In genomic region chr5:168879929-168880328, GRCh38 we compare ENCODE assay signal across 10 cellular contexts.
DNase-seq lines count a peak whose midpoint lies in the region; ATAC-seq, FAIRE-seq and TF ChIP-seq lines count a peak whose summit lies in the region.
"Had no signal": no experiment of that assay in that cellular context is flagged by ENCODE, and none has a peak within 500 bp of the region (broad histone marks: within the 10 kb centered on the region; RNA-seq: fewer than 3 reads in every experiment).

No MANE protein-coding gene starts in this region.

- H3K27ac Mint-ChIP-seq in mesothelial cell of epicardium = peak overlapping the region; percentile 14
- H3K27ac Mint-ChIP-seq in activated naive CD8-positive, alpha-beta T cell treated with anti-CD3 and anti-CD28 coated beads, Interleukin-2, amount 50 U/mL, for 24 hours = no peak overlapping the region
- H3K27ac Mint-ChIP-seq: activated CD4-positive, alpha-beta memory T cell treated with anti-CD3 and anti-CD28 coated beads for 36 hours had no signal

- TF ChIP-seq CTCF in HEK293 (tag by site-specific recombination; IDR thresholded peaks at IDR 0.05) (no peak), mesothelial cell of epicardium (IDR thresholded peaks at IDR 0.05; ENCODE audit: unreplicated experiment) (no peak)

- peaks cover 12% of the 10 kb centered on the region for H3K27me3 Mint-ChIP-seq in mesothelial cell of epicardium (ENCODE audit: low read depth)
- peaks cover 24% of the 10 kb centered on the region for H3K27me3 Mint-ChIP-seq in activated naive CD8-positive, alpha-beta T cell treated with anti-CD3 and anti-CD28 coated beads, Interleukin-2, amount 50 U/mL, for 24 hours

- POLR2A ChIA-PET in HEK293 (lab: Yijun Ruan, JAX) = interaction anchor here (0.6 kb wide), 1 partner anchor 1085 kb away, joined by 3 read pairs; no protein-coding TSS in a partner anchor

- no peaks in the 10 kb centered on the region for H3K36me3 Mint-ChIP-seq in mesothelial cell of epicardium
- H3K36me3 Mint-ChIP-seq in activated naive CD8-positive, alpha-beta T cell treated with anti-CD3 and anti-CD28 coated beads, Interleukin-2, amount 50 U/mL, for 24 hours (ENCODE audit: low read depth) = no peaks in the 10 kb centered on the region
- H3K36me3 Mint-ChIP-seq: activated CD4-positive, alpha-beta memory T cell treated with anti-CD3 and anti-CD28 coated beads for 36 hours had no signal

- H3K4me1 ChIP-seq in HEK293 (ENCODE audit: control insufficient read depth, insufficient read depth, low read length) = peaks cover 21% of the 10 kb centered on the region

- CTCF ChIA-PET in HEK293 (lab: Yijun Ruan, JAX) = interaction anchor here (1.0 to 1.3 kb wide), 2 partner anchors 132 to 200 kb away, joined by 4 to 5 read pairs; no protein-coding TSS in a partner anchor

- H3K4me3 Mint-ChIP-seq in mesothelial cell of epicardium = no peak overlapping the region
- no peak overlapping the region for H3K4me3 Mint-ChIP-seq in activated naive CD8-positive, alpha-beta T cell treated with anti-CD3 and anti-CD28 coated beads, Interleukin-2, amount 50 U/mL, for 24 hours
- H3K4me3 Mint-ChIP-seq: activated CD4-positive, alpha-beta memory T cell treated with anti-CD3 and anti-CD28 coated beads for 36 hours had no signal

- H3K9me3 ChIP-seq in HEK293 (ENCODE audit: control insufficient read depth, insufficient read depth, low read depth, low read length) = no peaks in the 10 kb centered on the region

- ATAC-seq in GM18508 (IDR thresholded peaks at IDR 0.05; ENCODE audit: insufficient read depth, unreplicated experiment) = peak; percentile 87
- no peak for ATAC-seq in activated naive CD8-positive, alpha-beta T cell treated with anti-CD3 and anti-CD28 coated beads, Interleukin-2, amount 50 U/mL, for 24 hours

- H3K9me3 Mint-ChIP-seq in mesothelial cell of epicardium = no peaks in the 10 kb centered on the region
- no peaks in the 10 kb centered on the region for H3K9me3 Mint-ChIP-seq in activated naive CD8-positive, alpha-beta T cell treated with anti-CD3 and anti-CD28 coated beads, Interleukin-2, amount 50 U/mL, for 24 hours
- H3K9me3 Mint-ChIP-seq: activated CD4-positive, alpha-beta memory T cell treated with anti-CD3 and anti-CD28 coated beads for 36 hours had no signal

- H3K36me3 ChIP-seq in HEK293 (ENCODE audit: control insufficient read depth in 2 of 2, insufficient read depth in 1 of 2, low read length in 2 of 2) = no peaks in the 10 kb centered on the region

- no peak overlapping the region for H3K4me3 ChIP-seq in HEK293 (ENCODE audit: low read depth, low read length)

- no peak for FAIRE-seq in urothelium cell line (lab: Jason Lieb, UNC)

- H3K27ac ChIP-seq in HEK293 (ENCODE audit: extremely low read depth, low read depth, low read length) = peak overlapping the region; percentile 53; the same call in 1 of the 2 replicates
- H3K27ac ChIP-seq: HL-60 had no signal

- DNase-seq in NCI-H69 (lab: John Stamatoyannopoulos, UW) (peak; percentile 61), mesothelial cell of epicardium (ENCODE audit: low spot score in 2 of 2, unreplicated experiment in 2 of 2) (no peak), 8988T (no peak), OCI-M2 (lab: John Stamatoyannopoulos, UW; ENCODE audit: unreplicated experiment) (no peak), urothelium cell line (ENCODE audit: low spot score) (no peak)
- no peak for DNase-seq in activated naive CD8-positive, alpha-beta T cell treated with anti-CD3 and anti-CD28 coated beads, Interleukin-2, amount 50 U/mL, for 24 hours
- DNase-seq: activated CD4-positive, alpha-beta memory T cell treated with anti-CD3 and anti-CD28 coated beads for 36 hours had no signal

- peaks cover 57% of the 10 kb centered on the region for H3K4me1 Mint-ChIP-seq in mesothelial cell of epicardium
- H3K4me1 Mint-ChIP-seq in activated naive CD8-positive, alpha-beta T cell treated with anti-CD3 and anti-CD28 coated beads, Interleukin-2, amount 50 U/mL, for 24 hours = no peaks in the 10 kb centered on the region

TF ChIP-seq in HEK293, 187 proteins besides CTCF, POLR2A, EP300 and RAD21:
- no peak for TF ChIP-seq ZNF514 (tag by site-specific recombination; IDR thresholded peaks at IDR 0.05)
- peak; percentile 87 for TF ChIP-seq GLIS1 (tag by site-specific recombination; IDR thresholded peaks at IDR 0.05)
- TF ChIP-seq SP7 (tag by site-specific recombination; IDR thresholded peaks at IDR 0.05) = no peak
- TF ChIP-seq EGR2 (tag by site-specific recombination; IDR thresholded peaks at IDR 0.05; ENCODE audit: low read depth) = no peak
- TF ChIP-seq ZNF24 (tag by site-specific recombination; IDR thresholded peaks at IDR 0.05) = 0 out of 2 replicates have a peak, but pooled peaks have one; percentile 34
- no peak for TF ChIP-seq ZNF18 (tag by site-specific recombination; IDR thresholded peaks at IDR 0.05)
- TF ChIP-seq ZNF214 (tag by site-specific recombination; IDR thresholded peaks at IDR 0.05; ENCODE audit: borderline replicate concordance) = no peak
- 0 out of 2 replicates have a peak, but pooled peaks have one; percentile 10 for TF ChIP-seq ZNF146 (tag by site-specific recombination; IDR thresholded peaks at IDR 0.05)
- TF ChIP-seq ZBTB8A (tag by site-specific recombination; IDR thresholded peaks at IDR 0.05) = 0 out of 2 replicates have a peak, but pooled peaks have one; percentile 21
- TF ChIP-seq, protein P1, sequence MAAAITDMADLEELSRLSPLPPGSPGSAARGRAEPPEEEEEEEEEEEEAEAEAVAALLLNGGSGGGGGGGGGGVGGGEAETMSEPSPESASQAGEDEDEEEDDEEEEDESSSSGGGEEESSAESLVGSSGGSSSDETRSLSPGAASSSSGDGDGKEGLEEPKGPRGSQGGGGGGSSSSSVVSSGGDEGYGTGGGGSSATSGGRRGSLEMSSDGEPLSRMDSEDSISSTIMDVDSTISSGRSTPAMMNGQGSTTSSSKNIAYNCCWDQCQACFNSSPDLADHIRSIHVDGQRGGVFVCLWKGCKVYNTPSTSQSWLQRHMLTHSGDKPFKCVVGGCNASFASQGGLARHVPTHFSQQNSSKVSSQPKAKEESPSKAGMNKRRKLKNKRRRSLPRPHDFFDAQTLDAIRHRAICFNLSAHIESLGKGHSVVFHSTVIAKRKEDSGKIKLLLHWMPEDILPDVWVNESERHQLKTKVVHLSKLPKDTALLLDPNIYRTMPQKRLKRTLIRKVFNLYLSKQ (tag by site-specific recombination; IDR thresholded peaks at IDR 0.05; ENCODE audit: borderline replicate concordance) = no peak
- no peak for TF ChIP-seq ZNF335 (tag by site-specific recombination; conservative IDR thresholded peaks at IDR 0.05)
- 0 out of 2 replicates have a peak, but pooled peaks have one; percentile 27 for TF ChIP-seq SCRT1 (tag by site-specific recombination; IDR thresholded peaks at IDR 0.05; ENCODE audit: borderline replicate concordance)
- no peak for TF ChIP-seq SCRT2 (tag by site-specific recombination; IDR thresholded peaks at IDR 0.05)
- TF ChIP-seq ZNF600 (tag by site-specific recombination; IDR thresholded peaks at IDR 0.05) = peak; percentile 55; the same call in 1 of the 2 replicates
- TF ChIP-seq FEZF1 (tag by site-specific recombination; IDR thresholded peaks at IDR 0.05) = peak; percentile 30; the same call in 1 of the 2 replicates
- TF ChIP-seq ZNF423 (tag by site-specific recombination; IDR thresholded peaks at IDR 0.05) = 0 out of 2 replicates have a peak, but pooled peaks have one; percentile 44
- TF ChIP-seq ZBTB17 (tag by site-specific recombination; IDR thresholded peaks at IDR 0.05) = peak; percentile 73
- peak; percentile 55; the same call in 1 of the 2 replicates for TF ChIP-seq OSR2 (tag by site-specific recombination; IDR thresholded peaks at IDR 0.05)
- TF ChIP-seq PATZ1 (tag by site-specific recombination; IDR thresholded peaks at IDR 0.05) = 0 out of 2 replicates have a peak, but pooled peaks have one; percentile 24
